In the genomic region with DNA sequence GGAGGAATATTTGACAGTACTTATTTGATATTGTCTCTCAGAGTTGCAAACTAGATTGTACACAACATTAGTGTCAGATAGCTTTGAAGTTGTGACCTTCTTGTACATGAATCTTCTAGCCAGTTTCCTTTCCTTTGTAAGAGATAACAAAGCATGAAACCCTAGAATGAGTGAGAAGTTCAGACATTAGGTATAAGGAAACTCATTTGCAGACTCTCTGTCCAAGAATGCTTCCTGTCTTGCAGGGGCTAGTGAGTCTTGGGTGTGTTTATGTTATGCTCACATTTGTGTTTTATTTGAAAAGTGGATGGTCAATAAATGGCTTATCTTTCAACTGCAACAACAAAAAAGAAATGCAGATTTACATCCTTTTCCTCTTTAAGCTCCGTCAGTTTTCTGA, we compare ENCODE assay signal across 24 cellular contexts.
"Had no signal": no experiment of that assay in that cellular context is flagged by ENCODE, and none has a peak within 500 bp of the region (broad histone marks: within the 10 kb centered on the region; RNA-seq: fewer than 3 reads in every experiment).

No MANE protein-coding gene starts in this region.

- H3K36me3 ChIP-seq: cardiac muscle cell, MG63 had no signal

- ATAC-seq: activated CD8-positive, alpha-beta memory T cell treated with anti-CD3 and anti-CD28 coated beads, Interleukin-2, amount 10 ng/mL, durations not matched to agents 7 days and 5 days; activated T-cell treated with anti-CD3 and anti-CD28 coated beads, Interleukin-2, amount 50 U/mL, for 4 hours; T-helper 17 cell had no signal

- H3K4me3 ChIP-seq: cardiac muscle cell, MG63, PC-9 had no signal

- H3K27me3 ChIP-seq: cardiac muscle cell, MG63 had no signal

- DNase-seq: activated B cell treated with CpG ODN at 0.5 μM for 24 hours; activated CD4-positive, alpha-beta T cell treated with anti-CD3 and anti-CD28 coated beads for 1 hour; activated CD4-positive, alpha-beta T cell treated with anti-CD3 and anti-CD28 coated beads, Interleukin-2, amount 10 ng/mL, durations not matched to agents 24 days and 14 days; activated CD4-positive, alpha-beta T cell treated with anti-CD3 and anti-CD28 coated beads, Interleukin-2, amount 50 U/mL, for 48 hours; activated CD8-positive, alpha-beta memory T cell treated with anti-CD3 and anti-CD28 coated beads, Interleukin-2, amount 10 ng/mL, durations not matched to agents 7 days and 5 days; activated effector memory CD4-positive, alpha-beta T cell treated with anti-CD3 and anti-CD28 coated beads, Interleukin-2, amount 50 U/mL, for 16 hours; activated naive CD4-positive, alpha-beta T cell treated with anti-CD3 and anti-CD28 coated beads for 36 hours; activated T-cell treated with anti-CD3 and anti-CD28 coated beads, Interleukin-2, amount 50 U/mL, for 4 hours; amygdala; MG63; MV-4-11; NCI-H1092 treated with DMSO at 0.1 percent for 48 hours; NCI-H1417 treated with DMSO at 0.1 percent for 48 hours; NCI-H1694; NCI-H2029 treated with DMSO at 0.1 percent for 48 hours; NCI-H345; NCI-H510A; NCI-H526 treated with DMSO at 0.1 percent for 48 hours; NK-92 treated with Interleukin-12 subunit alpha and Interleukin-12 subunit beta, amount 100 ng/mL, for 24 hours; PC-9; SIG-M5; T-helper 17 cell; T1000 had no signal
